Comparison of ENCODE assay signal across 22 cellular contexts in the genomic region with DNA sequence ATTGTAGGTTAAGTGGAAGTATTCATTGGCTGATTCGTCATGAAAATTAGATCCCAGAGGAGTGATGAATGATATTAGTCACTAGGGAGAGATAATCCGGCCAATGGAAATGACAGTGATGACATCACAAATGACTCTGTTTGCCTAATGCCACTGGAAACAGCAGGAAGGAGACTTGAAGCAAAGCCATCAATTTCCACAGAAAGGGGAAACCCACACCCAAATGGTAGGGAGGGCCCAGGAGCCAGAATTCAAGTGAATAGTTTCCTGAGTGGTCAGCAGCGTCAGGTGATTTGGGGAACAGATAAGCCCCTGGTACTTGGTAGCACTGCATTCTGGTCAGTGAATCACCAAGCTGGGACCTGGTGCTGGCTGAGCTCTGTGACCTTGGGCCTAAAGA. TPM values are rescaled to one million over a fixed set of nuclear protein-coding genes. Genes with fewer than 3 reads are reported as not detected.
DNase-seq lines count a peak whose midpoint lies in the region; ATAC-seq, FAIRE-seq and TF ChIP-seq lines count a peak whose summit lies in the region.
"Had no signal": no experiment of that assay in that cellular context is flagged by ENCODE, and none has a peak within 500 bp of the region (broad histone marks: within the 10 kb centered on the region; RNA-seq: fewer than 3 reads in every experiment).

No MANE protein-coding gene starts in this region.

- no peak overlapping the region for H4K91ac ChIP-seq in IMR-90 (ENCODE audit: insufficient read depth, low read depth, low read length)

- H3K4me1 ChIP-seq in IMR-90 (ENCODE audit: control insufficient read depth, insufficient read depth, low read length) = no peaks in the 10 kb centered on the region

- no peaks in the 10 kb centered on the region for H3K9me1 ChIP-seq in IMR-90 (ENCODE audit: insufficient read depth, low read length)

- H3K36me3 ChIP-seq in IMR-90 (ENCODE audit: control insufficient read depth, insufficient read depth, low read length) = no peaks in the 10 kb centered on the region
- H3K36me3 ChIP-seq in bronchial epithelial cell (ENCODE audit: control insufficient read depth, insufficient read depth, low read length) = no peaks in the 10 kb centered on the region
- H3K36me3 ChIP-seq: esophagus squamous epithelium, left lung, stomach had no signal

- no peak overlapping the region for H2AFZ ChIP-seq in IMR-90 (replicated peaks; ENCODE audit: low read length, poor library complexity)

- no peak overlapping the region for H3K14ac ChIP-seq in IMR-90 (replicated peaks; ENCODE audit: low read depth, low read length)

- no peaks in the 10 kb centered on the region for H3K9me3 ChIP-seq in IMR-90 (ENCODE audit: control insufficient read depth, insufficient read depth, low read length)
- H3K9me3 ChIP-seq: esophagus squamous epithelium, left lung, stomach had no signal

- no peak overlapping the region for H3K56ac ChIP-seq in IMR-90 (ENCODE audit: extremely low read depth, insufficient read depth, low read length)

- H3K27me3 ChIP-seq in IMR-90 (ENCODE audit: control insufficient read depth, insufficient read depth, low read length) = no peaks in the 10 kb centered on the region
- no peaks in the 10 kb centered on the region for H3K27me3 ChIP-seq in bronchial epithelial cell (ENCODE audit: control insufficient read depth, insufficient read depth, low read length)

- H2BK120ac ChIP-seq in IMR-90 (ENCODE audit: low read depth, low read length) = no peak overlapping the region

- dilution Hi-C loops in IMR-90 (cut with HindIII; ENCODE audit: low sequenced_read_pairs, unreplicated experiment) = no loop called here

- DNase-seq in A172 (ENCODE audit: low spot score) (peak; percentile 87), IMR-90 (peak; percentile 35), bronchial epithelial cell (ENCODE audit: low read depth) (peak; percentile 21), kidney tubule cell (ENCODE audit: low spot score) (peak; percentile 96), HT-29 (ENCODE audit: low spot score) (no peak), KBM-7 (no peak)
- DNase-seq: activated CD4-positive, alpha-beta T cell treated with anti-CD3 and anti-CD28 coated beads for 1 hour; activated effector memory CD4-positive, alpha-beta T cell treated with anti-CD3 and anti-CD28 coated beads, Interleukin-2, amount 50 U/mL, for 16 hours; anterior cingulate cortex; CD4-positive, alpha-beta T cell; esophagus squamous epithelium; left lung; naive B cell; NCI-H1694 treated with DMSO at 0.1 percent for 48 hours; NCI-H345; SHP77 treated with DMSO at 0.1 percent for 48 hours; stimulated activated CD4-positive, alpha-beta T cell treated with anti-CD3 and anti-CD28 coated beads, Interleukin-15, amount 100 ng/mL, for 24 hours; stomach; T-helper 2 cell had no signal

- H4K20me1 ChIP-seq in IMR-90 (ENCODE audit: insufficient read depth, low read length) = no peaks in the 10 kb centered on the region; the same call in 1 of the 2 replicates

- no peak overlapping the region for H3K4ac ChIP-seq in IMR-90 (ENCODE audit: low read depth, low read length)

- peaks cover 23% of the 10 kb centered on the region for H3K27me3 Mint-ChIP-seq in stimulated activated memory B cell treated with anti-CD40 and anti-IgM and Interleukin-4, amounts not matched to agents 10 μg/mL and 1 μg/mL and 100 μg/mL, for 72 hours

- TF ChIP-seq POLR2A in IMR-90 (IDR thresholded peaks at IDR 0.05; ENCODE audit: low read depth, low read length) = no peak

- no peak overlapping the region for H3K4me2 ChIP-seq in IMR-90 (ENCODE audit: low read depth, low read length)

- no peak overlapping the region for H2BK5ac ChIP-seq in IMR-90 (ENCODE audit: low read depth, low read length, poor library complexity, severe bottlenecking)

- H3K18ac ChIP-seq in IMR-90 (ENCODE audit: low read depth, low read length) = no peak overlapping the region

- no peaks in the 10 kb centered on the region; a peak in 1 of 4 replicates for H3K79me1 ChIP-seq in IMR-90 (ENCODE audit: low read depth in 1 of 2, low read length in 2 of 2)

- ATAC-seq in IMR-90 (ENCODE audit: low read depth) = no peak
- ATAC-seq in stimulated activated memory B cell treated with anti-CD40 and anti-IgM and Interleukin-4, amounts not matched to agents 10 μg/mL and 1 μg/mL and 100 μg/mL, for 72 hours = no peak
- no peak for ATAC-seq in GM21825 (IDR thresholded peaks at IDR 0.05; ENCODE audit: unreplicated experiment)
- ATAC-seq: left lung had no signal

- H3K4me3 Mint-ChIP-seq in stimulated activated memory B cell treated with anti-CD40 and anti-IgM and Interleukin-4, amounts not matched to agents 10 μg/mL and 1 μg/mL and 100 μg/mL, for 72 hours = no peak overlapping the region
- H3K4me3 Mint-ChIP-seq: CD4-positive, alpha-beta T cell; dendritic cell treated with granulocyte-macrophage colony-stimulating factor and Interleukin-4, amounts not matched to agents 40 ng/mL and 50 ng/mL, for 4 days; naive B cell had no signal

- POLR2A ChIA-PET in IMR-90 (lab: Charles Lee; ENCODE audit: unreplicated experiment) = no interaction called here

- no peak overlapping the region for H3K23ac ChIP-seq in IMR-90 (ENCODE audit: low read depth, low read length)

- no peak overlapping the region for H3K27ac Mint-ChIP-seq in stimulated activated memory B cell treated with anti-CD40 and anti-IgM and Interleukin-4, amounts not matched to agents 10 μg/mL and 1 μg/mL and 100 μg/mL, for 72 hours
- H3K27ac Mint-ChIP-seq: CD4-positive, alpha-beta T cell; dendritic cell treated with granulocyte-macrophage colony-stimulating factor and Interleukin-4, amounts not matched to agents 40 ng/mL and 50 ng/mL, for 4 days; naive B cell had no signal

- BruUV-seq in IMR-90 (replicated peaks; lab: Mats Ljungman, UMichigan) = no TSS peak

- H2AK5ac ChIP-seq in IMR-90 (ENCODE audit: low read depth, low read length) = no peak overlapping the region

- peaks cover 6% of the 10 kb centered on the region for H3K36me3 Mint-ChIP-seq in stimulated activated memory B cell treated with anti-CD40 and anti-IgM and Interleukin-4, amounts not matched to agents 10 μg/mL and 1 μg/mL and 100 μg/mL, for 72 hours

- 50% methylated on average over 2 of the region's 3 CpGs; no CpG with 5 or more reads in 1 of the 2 experiments for whole genome bisulfite sequencing in IMR-90 (ENCODE audit: extremely low coverage in 2 of 2, insufficient read length in 1 of 2), 2 experiments

- intact Hi-C loops in IMR-90 (cut with micrococcal nuclease) = loop anchor here (10.0 kb wide), 1 partner anchor 314 kb away; no protein-coding TSS in a partner anchor

- no peak overlapping the region for H3K27ac ChIP-seq in IMR-90 (ENCODE audit: insufficient read depth, low read length)
- H3K27ac ChIP-seq: left lung had no signal

- in situ Hi-C loops in IMR-90 (cut with MboI; ENCODE audit: low sequenced_read_pairs) = no loop called here
- in situ Hi-C loops in KBM-7 (cut with MboI; ENCODE audit: low pct_unique_long_range_greater_than_20kb, low sequenced_read_pairs) = no loop called here

- no peak overlapping the region for H4K8ac ChIP-seq in IMR-90 (ENCODE audit: low read depth in 2 of 2, low read length in 2 of 2)

- H3K4me3 ChIP-seq in IMR-90 (ENCODE audit: insufficient read depth, low read depth, low read length) (no peak overlapping the region), bronchial epithelial cell (ENCODE audit: low read depth, low read length) (no peak overlapping the region)
- H3K4me3 ChIP-seq: esophagus squamous epithelium, left lung, stomach had no signal

- no peak for TF ChIP-seq CTCF in IMR-90 (conservative IDR thresholded peaks at IDR 0.05; ENCODE audit: low read depth, low read length)
- no peak for TF ChIP-seq CTCF in bronchial epithelial cell (IDR thresholded peaks at IDR 0.05; ENCODE audit: insufficient read depth, low read length, severe bottlenecking)

- no peak overlapping the region for H3K9ac ChIP-seq in IMR-90 (ENCODE audit: low read depth, low read length)

- TF ChIP-seq RAD21 in IMR-90 (IDR thresholded peaks at IDR 0.05; ENCODE audit: low read length) = no peak

- no peak overlapping the region for H2BK15ac ChIP-seq in IMR-90 (ENCODE audit: low read depth, low read length)

- H3K4me1 Mint-ChIP-seq in stimulated activated memory B cell treated with anti-CD40 and anti-IgM and Interleukin-4, amounts not matched to agents 10 μg/mL and 1 μg/mL and 100 μg/mL, for 72 hours = peaks cover 15% of the 10 kb centered on the region

- no peak overlapping the region for H4K5ac ChIP-seq in IMR-90 (ENCODE audit: low read depth, low read length)

- no peaks in the 10 kb centered on the region for H3K9me3 Mint-ChIP-seq in stimulated activated memory B cell treated with anti-CD40 and anti-IgM and Interleukin-4, amounts not matched to agents 10 μg/mL and 1 μg/mL and 100 μg/mL, for 72 hours
- H3K9me3 Mint-ChIP-seq: CD4-positive, alpha-beta T cell; dendritic cell treated with granulocyte-macrophage colony-stimulating factor and Interleukin-4, amounts not matched to agents 40 ng/mL and 50 ng/mL, for 4 days had no signal

- CTCF ChIA-PET in IMR-90 (lab: Yijun Ruan, JAX) = no interaction called here

- no peak overlapping the region for H2AK9ac ChIP-seq in IMR-90 (replicated peaks; ENCODE audit: low read depth, low read length, poor library complexity)

- H2BK20ac ChIP-seq in IMR-90 (ENCODE audit: low read depth, low read length) = no peak overlapping the region

- FAIRE-seq in bronchial epithelial cell (lab: Jason Lieb, UNC) = no peak

TF ChIP-seq in IMR-90, 13 proteins besides CTCF, POLR2A, EP300 and RAD21 (continues in another document):
- TF ChIP-seq NFE2L2 (IDR thresholded peaks at IDR 0.05; ENCODE audit: low read depth, low read length) = no peak
- TF ChIP-seq CEBPB (IDR thresholded peaks at IDR 0.05; ENCODE audit: low read depth, low read length) = no peak
- TF ChIP-seq CHD1 (IDR thresholded peaks at IDR 0.05; ENCODE audit: low read depth, low read length) = no peak
- no peak for TF ChIP-seq MXI1 (IDR thresholded peaks at IDR 0.05; ENCODE audit: borderline replicate concordance, low read depth, low read length)
- no peak for TF ChIP-seq SMC3 (IDR thresholded peaks at IDR 0.05; ENCODE audit: low read depth, low read length)
- TF ChIP-seq, protein P1, sequence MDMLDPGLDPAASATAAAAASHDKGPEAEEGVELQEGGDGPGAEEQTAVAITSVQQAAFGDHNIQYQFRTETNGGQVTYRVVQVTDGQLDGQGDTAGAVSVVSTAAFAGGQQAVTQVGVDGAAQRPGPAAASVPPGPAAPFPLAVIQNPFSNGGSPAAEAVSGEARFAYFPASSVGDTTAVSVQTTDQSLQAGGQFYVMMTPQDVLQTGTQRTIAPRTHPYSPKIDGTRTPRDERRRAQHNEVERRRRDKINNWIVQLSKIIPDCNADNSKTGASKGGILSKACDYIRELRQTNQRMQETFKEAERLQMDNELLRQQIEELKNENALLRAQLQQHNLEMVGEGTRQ (IDR thresholded peaks at IDR 0.05; ENCODE audit: low read depth, low read length) = no peak
- no peak for TF ChIP-seq MAZ (IDR thresholded peaks at IDR 0.05; ENCODE audit: borderline replicate concordance, low read depth, low read length)

RNA-seq across cellular contexts. Expression of a gene that starts 3.3 kb away (rescaled TPM):
- total RNA-seq in A172 (2014; rRNA removed; shearing (Covaris generic)) = 0.50 and 0.90 TPM in 2 replicates
- 1.1 TPM in 2 replicates for total RNA-seq in IMR-90 (2012; rRNA removed)
- 0.46 and 0.55 TPM in 2 replicates for polyA plus RNA-seq in IMR-90 (2012; rRNA removed)
- polyA plus RNA-seq in IMR-90 (2012; cell fraction: cytosol; rRNA removed) = 0.18 and 0.25 TPM in 2 replicates
- 0.23 and 1.1 TPM in 2 replicates for polyA plus RNA-seq in IMR-90 (2012; cell fraction: nucleus; rRNA removed; ENCODE audit: low replicate concordance)
- total RNA-seq in bronchial epithelial cell = 0.26 and 0.77 TPM in 2 replicates
- 0.05 TPM in 1 of 2 replicates, not detected in the other for total RNA-seq in HT-29 (2014; rRNA removed; shearing (Covaris generic))
- total RNA-seq: CD4-positive, alpha-beta T cell had no signal

Comparison
In these comparisons a context has a peak if more than half of its experiments do, and no peak if none do; other contexts are left out.
1. DNase-seq: peak in A172 (single experiment), IMR-90 (single experiment), bronchial epithelial cell (single experiment) and kidney tubule cell (single experiment); none in HT-29 (single experiment) and KBM-7 (single experiment).